In the genomic region with DNA sequence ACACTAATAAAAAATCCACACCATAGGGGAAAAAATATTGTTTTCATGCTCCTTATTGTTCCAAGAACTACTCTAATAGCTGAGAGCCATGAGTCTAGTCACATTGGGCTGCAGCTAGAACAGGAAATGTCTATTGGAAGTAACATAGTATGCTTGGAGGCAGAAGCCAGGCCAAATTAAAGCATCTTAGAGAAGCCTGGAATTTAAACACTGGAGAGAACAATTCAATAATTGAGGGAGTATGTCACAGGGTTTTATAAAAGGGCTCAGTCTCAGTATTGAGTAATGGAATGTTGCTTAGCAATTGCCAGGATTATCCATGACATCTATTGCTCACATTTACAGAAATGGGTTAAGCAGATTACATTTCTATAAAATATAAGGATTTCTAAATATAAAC, we compare ENCODE assay signal across 21 cellular contexts.
"Had no signal": no experiment of that assay in that cellular context is flagged by ENCODE, and none has a peak within 500 bp of the region (broad histone marks: within the 10 kb centered on the region; RNA-seq: fewer than 3 reads in every experiment).

No MANE protein-coding gene starts in this region.

- H3K4me1 ChIP-seq: ascending aorta, parathyroid adenoma, spleen, vagina had no signal

- H3K9me3 ChIP-seq: ascending aorta, gastroesophageal sphincter, mucosa of descending colon, spleen, testis, vagina had no signal

- H3K36me3 ChIP-seq: ascending aorta, gastroesophageal sphincter, spleen, vagina had no signal

- DNase-seq: activated CD4-positive, alpha-beta T cell treated with anti-CD3 and anti-CD28 coated beads for 1 hour; activated CD4-positive, alpha-beta T cell treated with anti-CD3 and anti-CD28 coated beads, Interleukin-2, amount 50 U/mL, for 1 hour; activated CD8-positive, alpha-beta T cell treated with anti-CD3 and anti-CD28 coated beads, Interleukin-2, amount 10 ng/mL, durations not matched to agents 7 days and 5 days; activated gamma-delta T cell; central memory CD4-positive, alpha-beta T cell; dermis blood vessel endothelial cell; effector CD8-positive, alpha-beta T cell; head of caudate nucleus; islet precursor cell; left cardiac atrium; mucosa of descending colon; nephron progenitor cell; spleen; stimulated activated CD4-positive, alpha-beta T cell treated with anti-CD3 and anti-CD28 coated beads, Interleukin-4, amount 100 ng/mL, for 1 hour; stimulated activated naive CD4-positive, alpha-beta T cell; testis had no signal

- H3K4me3 ChIP-seq: ascending aorta, gastroesophageal sphincter, mucosa of descending colon, spleen, testis, vagina had no signal

- H3K27me3 ChIP-seq: ascending aorta, gastroesophageal sphincter, spleen, testis, vagina had no signal

- H3K27ac ChIP-seq: ascending aorta, gastroesophageal sphincter, parathyroid adenoma, spleen, testis, vagina had no signal

- ATAC-seq: activated CD8-positive, alpha-beta T cell treated with anti-CD3 and anti-CD28 coated beads, Interleukin-2, amount 10 ng/mL, durations not matched to agents 7 days and 5 days; gastroesophageal sphincter; left cardiac atrium; mucosa of descending colon; sciatic nerve had no signal
